In the genomic region with DNA sequence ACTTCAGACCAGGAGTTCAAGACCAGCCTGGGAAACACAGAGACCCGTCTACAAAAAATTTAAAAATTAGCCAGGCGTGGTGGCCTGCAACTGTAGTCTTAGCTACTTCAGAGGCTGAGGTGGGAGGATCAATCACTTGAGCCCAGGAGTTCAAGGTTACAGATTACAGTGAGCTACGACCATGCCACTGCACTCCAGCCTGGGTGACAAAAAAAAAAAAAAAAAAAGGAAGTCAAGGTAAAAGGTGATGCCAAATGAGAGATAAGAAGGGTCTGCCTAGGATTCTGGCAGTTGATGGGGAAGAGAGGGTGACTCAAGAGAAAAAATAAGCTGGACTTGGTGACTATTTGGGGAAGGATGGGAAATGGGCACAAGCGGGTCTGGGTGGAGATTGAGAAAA, we compare ENCODE assay signal across 9 cellular contexts. TPM values are rescaled to one million over a fixed set of nuclear protein-coding genes. Genes with fewer than 3 reads are reported as not detected.
A peak's percentile ranks its signal among the peaks of the same experiment; 100 is the strongest.
DNase-seq lines count a peak whose midpoint lies in the region; ATAC-seq and TF ChIP-seq lines count a peak whose summit lies in the region.
"Had no signal": no experiment of that assay in that cellular context is flagged by ENCODE, and none has a peak within 500 bp of the region (broad histone marks: within the 10 kb centered on the region; RNA-seq: fewer than 3 reads in every experiment).

No MANE protein-coding gene starts in this region.

- no peak for TF ChIP-seq POLR2A in ovary (IDR thresholded peaks at IDR 0.05)

- peaks cover 68% of the 10 kb centered on the region for H3K4me1 Mint-ChIP-seq in stimulated activated naive CD8-positive, alpha-beta T cell treated with anti-CD3 and anti-CD28 coated beads, Interleukin-15, Interleukin-2, amounts not matched to agents 100 ng/mL and 50 ng/mL, for 24 hours (ENCODE audit: low read depth)
- peaks cover 45% of the 10 kb centered on the region for H3K4me1 Mint-ChIP-seq in activated T-helper 2 cell treated with anti-CD3 and anti-CD28 coated beads, Interferon-gamma antibody, Interleukin-2, Interleukin-4, amounts not matched to agents 10 μg/mL and 5 μg/mL and 100 μg/mL, durations not matched to agents 14 hours and 24 hours and 36 hours (ENCODE audit: low read depth)
- peaks cover 38 to 59% (median 45%) of the 10 kb centered on the region in 7 donors for H3K4me1 Mint-ChIP-seq in naive thymus-derived CD4-positive, alpha-beta T cell

- CTCF ChIA-PET in naive thymus-derived CD4-positive, alpha-beta T cell (lab: Charles Lee) = interaction anchor here (0.7 to 14.3 kb wide), 8 partner anchors 10 to 577 kb away, joined by 3 to 230 read pairs (median 16); partner anchors contain the start of gene MYO18A

- no peak for ATAC-seq in stimulated activated naive CD8-positive, alpha-beta T cell treated with anti-CD3 and anti-CD28 coated beads, Interleukin-15, Interleukin-2, amounts not matched to agents 100 U/mL and 50 U/mL, for 24 hours
- no peak for ATAC-seq in naive thymus-derived CD4-positive, alpha-beta T cell

- intact Hi-C loops in activated T-helper 2 cell treated with anti-CD3 and anti-CD28 coated beads, Interferon-gamma antibody, Interleukin-2, Interleukin-4, amounts not matched to agents 10 μg/mL and 5 μg/mL and 100 μg/mL, durations not matched to agents 14 hours and 24 hours and 36 hours (cut with micrococcal nuclease) = loop anchor here (2.0 to 10.0 kb wide), 3 partner anchors 143 to 423 kb away; partner anchors contain the start of genes ABHD15, NEK8, TLCD1 and TP53I13
- intact Hi-C loops in naive thymus-derived CD4-positive, alpha-beta T cell (cut with micrococcal nuclease) = loop anchor here (1.0 to 10.0 kb wide), 7 partner anchors 7 to 423 kb away; partner anchors contain the start of genes ABHD15 (in 2 of the 2), TP53I13 (in 2 of the 2), NEK8 (in 1 of the 2) and TLCD1 (in 1 of the 2)
- intact Hi-C loops in ovary (cut with DNase I) = loop anchor here (2.0 to 10.0 kb wide), 4 partner anchors 29 to 147 kb away; partner anchors contain the start of gene NUFIP2 (in 2 of the 4)

- H3K27me3 Mint-ChIP-seq in stimulated activated naive CD8-positive, alpha-beta T cell treated with anti-CD3 and anti-CD28 coated beads, Interleukin-15, Interleukin-2, amounts not matched to agents 100 ng/mL and 50 ng/mL, for 24 hours = no peaks in the 10 kb centered on the region
- H3K27me3 Mint-ChIP-seq in activated T-helper 2 cell treated with anti-CD3 and anti-CD28 coated beads, Interferon-gamma antibody, Interleukin-2, Interleukin-4, amounts not matched to agents 10 μg/mL and 5 μg/mL and 100 μg/mL, durations not matched to agents 14 hours and 24 hours and 36 hours (ENCODE audit: low read depth) = no peaks in the 10 kb centered on the region
- no peaks in the 10 kb centered on the region for H3K27me3 Mint-ChIP-seq in naive thymus-derived CD4-positive, alpha-beta T cell

- DNase-seq in stimulated activated naive CD8-positive, alpha-beta T cell treated with anti-CD3 and anti-CD28 coated beads, Interleukin-15, Interleukin-2, amounts not matched to agents 100 U/mL and 50 U/mL, for 24 hours = no peak
- no peak for DNase-seq in activated T-helper 2 cell treated with anti-CD3 and anti-CD28 coated beads, Interferon-gamma antibody, Interleukin-2, Interleukin-4, amounts not matched to agents 10 μg/mL and 5 μg/mL and 100 μg/mL, durations not matched to agents 14 hours and 24 hours and 36 hours (ENCODE audit: low spot score)
- no peak for DNase-seq in naive thymus-derived CD4-positive, alpha-beta T cell
- no peak for DNase-seq in 8988T
- no peak for DNase-seq in NK-92 treated with Interleukin-12 subunit alpha and Interleukin-12 subunit beta, amount 100 ng/mL, for 24 hours (lab: John Stamatoyannopoulos, UW)
- DNase-seq in GM19238 (ENCODE audit: insufficient read length, low spot score) = no peak
- no peak for DNase-seq in ovary
- DNase-seq: NCI-H1105 had no signal

- no peaks in the 10 kb centered on the region for H3K9me3 Mint-ChIP-seq in stimulated activated naive CD8-positive, alpha-beta T cell treated with anti-CD3 and anti-CD28 coated beads, Interleukin-15, Interleukin-2, amounts not matched to agents 100 ng/mL and 50 ng/mL, for 24 hours
- H3K9me3 Mint-ChIP-seq in activated T-helper 2 cell treated with anti-CD3 and anti-CD28 coated beads, Interferon-gamma antibody, Interleukin-2, Interleukin-4, amounts not matched to agents 10 μg/mL and 5 μg/mL and 100 μg/mL, durations not matched to agents 14 hours and 24 hours and 36 hours = no peaks in the 10 kb centered on the region
- H3K9me3 Mint-ChIP-seq in naive thymus-derived CD4-positive, alpha-beta T cell = peaks cover 0 to 2% (median 0%) of the 10 kb centered on the region in 11 donors

- no peak for TF ChIP-seq CTCF in ovary (IDR thresholded peaks at IDR 0.05)

- no peak overlapping the region for H3K27ac ChIP-seq in naive thymus-derived CD4-positive, alpha-beta T cell (ENCODE audit: low read depth, low read length)
- H3K27ac ChIP-seq in ovary = no peak overlapping the region

- H3K9me3 ChIP-seq in naive thymus-derived CD4-positive, alpha-beta T cell (ENCODE audit: control insufficient read depth in 2 of 3, low read length in 3 of 3) = no peaks in the 10 kb centered on the region
- H3K9me3 ChIP-seq in ovary = no peaks in the 10 kb centered on the region

- no peak for TF ChIP-seq EP300 in ovary (IDR thresholded peaks at IDR 0.05)

- H3K4me3 Mint-ChIP-seq in stimulated activated naive CD8-positive, alpha-beta T cell treated with anti-CD3 and anti-CD28 coated beads, Interleukin-15, Interleukin-2, amounts not matched to agents 100 ng/mL and 50 ng/mL, for 24 hours = no peak overlapping the region
- no peak overlapping the region for H3K4me3 Mint-ChIP-seq in activated T-helper 2 cell treated with anti-CD3 and anti-CD28 coated beads, Interferon-gamma antibody, Interleukin-2, Interleukin-4, amounts not matched to agents 10 μg/mL and 5 μg/mL and 100 μg/mL, durations not matched to agents 14 hours and 24 hours and 36 hours (ENCODE audit: low read depth)
- H3K4me3 Mint-ChIP-seq in naive thymus-derived CD4-positive, alpha-beta T cell = peak overlapping the region in 7 of 10 donors; percentile 23 to 70 (median 61)

- no peaks in the 10 kb centered on the region for H3K36me3 ChIP-seq in naive thymus-derived CD4-positive, alpha-beta T cell (ENCODE audit: control insufficient read depth in 2 of 3, insufficient read depth in 3 of 3, low read length in 3 of 3)
- H3K36me3 ChIP-seq in ovary = no peaks in the 10 kb centered on the region

- H3K4me3 ChIP-seq in naive thymus-derived CD4-positive, alpha-beta T cell (ENCODE audit: low read length) = no peak overlapping the region
- no peak overlapping the region for H3K4me3 ChIP-seq in ovary

- H3K27ac Mint-ChIP-seq in stimulated activated naive CD8-positive, alpha-beta T cell treated with anti-CD3 and anti-CD28 coated beads, Interleukin-15, Interleukin-2, amounts not matched to agents 100 ng/mL and 50 ng/mL, for 24 hours = peak overlapping the region; percentile 64
- peak overlapping the region; percentile 81 for H3K27ac Mint-ChIP-seq in activated T-helper 2 cell treated with anti-CD3 and anti-CD28 coated beads, Interferon-gamma antibody, Interleukin-2, Interleukin-4, amounts not matched to agents 10 μg/mL and 5 μg/mL and 100 μg/mL, durations not matched to agents 14 hours and 24 hours and 36 hours
- H3K27ac Mint-ChIP-seq in naive thymus-derived CD4-positive, alpha-beta T cell = peak overlapping the region; percentile 34 to 96 (median 81)

- WGBS in ovary, 3 donors = 58 to 70% (median 67%) methylated on average over 4 of the region's 4 CpGs

- no peaks in the 10 kb centered on the region for H3K36me3 Mint-ChIP-seq in stimulated activated naive CD8-positive, alpha-beta T cell treated with anti-CD3 and anti-CD28 coated beads, Interleukin-15, Interleukin-2, amounts not matched to agents 100 ng/mL and 50 ng/mL, for 24 hours (ENCODE audit: low read depth)
- H3K36me3 Mint-ChIP-seq in activated T-helper 2 cell treated with anti-CD3 and anti-CD28 coated beads, Interferon-gamma antibody, Interleukin-2, Interleukin-4, amounts not matched to agents 10 μg/mL and 5 μg/mL and 100 μg/mL, durations not matched to agents 14 hours and 24 hours and 36 hours (ENCODE audit: low read depth) = no peaks in the 10 kb centered on the region
- H3K36me3 Mint-ChIP-seq in naive thymus-derived CD4-positive, alpha-beta T cell = peaks cover 0 to 2% (median 0%) of the 10 kb centered on the region in 5 donors

- peaks cover 9 to 22% of the 10 kb centered on the region in 2 donors for H3K4me1 ChIP-seq in naive thymus-derived CD4-positive, alpha-beta T cell (ENCODE audit: control insufficient read depth in 2 of 2, insufficient read depth in 2 of 2, low read length in 2 of 2)
- H3K4me1 ChIP-seq in ovary (ENCODE audit: insufficient read depth) = peaks cover 7% of the 10 kb centered on the region

- POLR2A ChIA-PET in naive thymus-derived CD4-positive, alpha-beta T cell (lab: Charles Lee) = interaction anchor here (0.6 to 4.7 kb wide), 8 partner anchors 8 to 147 kb away, joined by 3 to 27 read pairs (median 6); partner anchors contain the start of genes MYO18A and NUFIP2

- no peaks in the 10 kb centered on the region for H3K27me3 ChIP-seq in naive thymus-derived CD4-positive, alpha-beta T cell (ENCODE audit: control insufficient read depth in 2 of 2, insufficient read depth in 2 of 2, low read length in 2 of 2)
- H3K27me3 ChIP-seq in ovary = no peaks in the 10 kb centered on the region

RNA-seq across cellular contexts. Expression of gene MYO18A, which starts 32.5 kb away (rescaled TPM):
- 49.5 and 50.3 TPM in 2 replicates for total RNA-seq in activated T-helper 2 cell treated with anti-CD3 and anti-CD28 coated beads, Interferon-gamma antibody, Interleukin-2, Interleukin-4, amounts not matched to agents 10 μg/mL and 5 μg/mL and 100 μg/mL, durations not matched to agents 14 hours and 24 hours and 36 hours
- 100 to 1,000 TPM in 3 of 5 experiments, 10 to 100 TPM in 2; 89.5 to 144 (median 103) TPM for total RNA-seq in naive thymus-derived CD4-positive, alpha-beta T cell
- polyA plus RNA-seq in naive thymus-derived CD4-positive, alpha-beta T cell = 10 to 100 TPM; 10.2 to 23.2 TPM
- total RNA-seq in ovary = 10 to 100 TPM; 23.0 to 53.9 (median 35.3) TPM
- 10 to 100 TPM; 24.2 to 30.9 TPM for polyA plus RNA-seq in ovary

Comparison
In these comparisons a context has a peak if more than half of its experiments do, and no peak if none do; other contexts are left out.
1. H3K4me3 Mint-ChIP-seq: peak in naive thymus-derived CD4-positive, alpha-beta T cell (7 of 10); none in stimulated activated naive CD8-positive, alpha-beta T cell treated with anti-CD3 and anti-CD28 coated beads, Interleukin-15, Interleukin-2, amounts not matched to agents 100 ng/mL and 50 ng/mL, for 24 hours (single experiment) and activated T-helper 2 cell treated with anti-CD3 and anti-CD28 coated beads, Interferon-gamma antibody, Interleukin-2, Interleukin-4, amounts not matched to agents 10 μg/mL and 5 μg/mL and 100 μg/mL, durations not matched to agents 14 hours and 24 hours and 36 hours (single experiment).
2. Peak in every context shown above with its lines, with median percentiles within 50 percentile points of each other: H3K27ac Mint-ChIP-seq.